ENCODE assay signal across 8 cellular contexts in genomic region chr19:17555929-17556813, GRCh38. TPM values are rescaled to one million over a fixed set of nuclear protein-coding genes. Genes with fewer than 3 reads are reported as not detected.
A peak's percentile ranks its signal among the peaks of the same experiment; 100 is the strongest.
DNase-seq lines count a peak whose midpoint lies in the region; ATAC-seq lines count a peak whose summit lies in the region.

No MANE protein-coding gene starts in this region.

- peak overlapping the region; percentile 65 for H3K27ac ChIP-seq in CD8-positive, alpha-beta memory T cell (ENCODE audit: low read depth, low read length)
- H3K27ac ChIP-seq in SJCRH30 (peak overlapping the region; percentile 43), caudate nucleus (ENCODE audit: low read depth, low read length) (peak overlapping the region; percentile 78)

- peak in 2 of 5 donors; percentile 22 to 62 for DNase-seq in CD8-positive, alpha-beta memory T cell
- DNase-seq in SJCRH30: peak; percentile 75
- DNase-seq in caudate nucleus (lab: John Stamatoyannopoulos, UW): peak in 41 of 61 donors; percentile 10 to 72 (median 41)
- DNase-seq in kidney tubule cell (ENCODE audit: low spot score): peak; percentile 72
- DNase-seq in stimulated activated CD4-positive, alpha-beta T cell treated with anti-CD3 and anti-CD28 coated beads, Interleukin-12 subunit alpha, Interleukin-12 subunit beta, amount 100 ng/mL, for 4 hours: peak; percentile 47
- no peak for DNase-seq in iPS-NIHi7 (ENCODE audit: extremely low spot score)

- H3K4me3 Mint-ChIP-seq in CD8-positive, alpha-beta memory T cell: peak overlapping the region; percentile 78 to 91 (median 82)

- POLR2A ChIA-PET in CD8-positive, alpha-beta memory T cell (lab: Charles Lee): interaction anchor here (1.9 kb wide), 1 partner anchor 45 kb away, joined by 4 read pairs; the partner anchor contains the start of gene PGLS

- peak overlapping the region in 5 of 8 donors; percentile 21 to 74 (median 47) for H3K27ac Mint-ChIP-seq in CD8-positive, alpha-beta memory T cell

- H3K27me3 ChIP-seq in CD8-positive, alpha-beta memory T cell (ENCODE audit: insufficient read depth, low read length, poor library complexity, severe bottlenecking): no peaks in the 10 kb centered on the region
- H3K27me3 ChIP-seq in SJCRH30: no peaks in the 10 kb centered on the region

- peak overlapping the region; percentile 78 for H3K4me3 ChIP-seq in CD8-positive, alpha-beta memory T cell (ENCODE audit: low read length)
- H3K4me3 ChIP-seq in SJCRH30: peak overlapping the region; percentile 79

- H3K36me3 ChIP-seq in CD8-positive, alpha-beta memory T cell (ENCODE audit: insufficient read depth, low read length): peaks cover 9% of the 10 kb centered on the region
- H3K36me3 ChIP-seq in SJCRH30: peaks cover 29% of the 10 kb centered on the region

- H3K27me3 Mint-ChIP-seq in CD8-positive, alpha-beta memory T cell: no peaks in the 10 kb centered on the region

- no peaks in the 10 kb centered on the region for H3K9me3 Mint-ChIP-seq in CD8-positive, alpha-beta memory T cell

- H3K9me3 ChIP-seq in CD8-positive, alpha-beta memory T cell (ENCODE audit: low read length): no peaks in the 10 kb centered on the region
- H3K9me3 ChIP-seq in SJCRH30 (replicated peaks): no peaks in the 10 kb centered on the region

- H3K4me1 Mint-ChIP-seq in CD8-positive, alpha-beta memory T cell: peaks cover 14 to 27% (median 18%) of the 10 kb centered on the region in 3 donors

- H3K36me3 Mint-ChIP-seq in CD8-positive, alpha-beta memory T cell: peaks cover 0 to 22% (median 3%) of the 10 kb centered on the region in 3 donors

- H3K4me1 ChIP-seq in CD8-positive, alpha-beta memory T cell (ENCODE audit: insufficient read depth, low read length): peaks cover 20% of the 10 kb centered on the region
- peaks cover 11% of the 10 kb centered on the region for H3K4me1 ChIP-seq in SJCRH30

- ATAC-seq in GM19324 (IDR thresholded peaks at IDR 0.05; ENCODE audit: low FRiP score, unreplicated experiment): peak; percentile 43
- ATAC-seq in HG03378 (IDR thresholded peaks at IDR 0.05; ENCODE audit: unreplicated experiment): peak; percentile 34

- CTCF ChIA-PET in CD8-positive, alpha-beta memory T cell (lab: Charles Lee): interaction anchor here (1.1 to 2.0 kb wide), 3 partner anchors 18 to 60 kb away, joined by 3 to 8 read pairs (median 6); partner anchors contain the start of gene PGLS

RNA-seq across cellular contexts. Expression of gene COLGALT1, which starts 0.7 kb away (rescaled TPM):
- 100 to 1,000 TPM in 1 of 2 experiments, 10 to 100 TPM in 1; 94.8 to 104 TPM for total RNA-seq in CD8-positive, alpha-beta memory T cell
- polyA plus RNA-seq in CD8-positive, alpha-beta memory T cell: 25.3 TPM
- 115 and 117 TPM in 2 replicates for total RNA-seq in SJCRH30 (2014; rRNA removed; shearing (Covaris generic))

RNA-seq across cellular contexts. Expression of gene PGLS, which starts 44.7 kb away (rescaled TPM):
- total RNA-seq in CD8-positive, alpha-beta memory T cell: 10 to 100 TPM; 56.6 to 71.1 TPM
- polyA plus RNA-seq in CD8-positive, alpha-beta memory T cell: 78.4 TPM
- 32.9 and 33.3 TPM in 2 replicates for total RNA-seq in SJCRH30 (2014; rRNA removed; shearing (Covaris generic))
